In the genomic region with DNA sequence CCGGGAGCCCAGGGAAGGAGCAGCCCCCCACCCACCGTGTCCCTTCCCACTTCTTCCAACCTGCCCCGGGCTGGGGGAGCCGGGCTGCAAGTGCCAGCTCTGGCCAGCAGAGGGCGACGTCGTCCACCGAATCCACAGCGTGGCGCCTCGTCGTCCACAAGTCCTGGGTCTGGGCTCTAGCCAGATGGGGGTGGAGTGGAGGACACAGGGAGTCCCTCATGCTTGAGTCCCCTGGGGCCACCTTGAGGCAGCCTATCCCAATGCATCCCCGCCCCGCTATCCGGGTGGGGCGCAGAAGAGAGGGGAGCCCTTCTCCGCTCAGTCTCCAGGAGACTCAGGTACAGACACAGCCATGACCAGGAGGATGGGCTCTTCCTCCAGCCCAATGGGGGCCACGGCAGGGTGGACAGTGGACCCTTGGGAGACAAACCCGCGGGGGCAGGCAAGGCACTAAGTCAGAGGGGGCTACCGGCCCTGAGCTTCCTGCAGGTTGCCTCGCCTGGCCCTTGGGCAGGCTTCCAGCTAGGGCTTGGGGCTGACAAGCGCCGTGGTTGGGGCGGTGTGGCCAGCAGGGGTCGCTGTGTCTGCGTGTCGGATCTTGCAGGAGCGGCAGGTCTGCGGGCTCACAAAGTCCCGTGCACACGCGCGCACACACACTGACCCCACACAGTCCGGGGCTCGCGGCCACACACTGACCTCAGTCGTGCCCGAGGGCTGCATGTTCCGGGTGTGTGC, we compare ENCODE assay signal across 8 cellular contexts. TPM values are rescaled to one million over a fixed set of nuclear protein-coding genes. Genes with fewer than 3 reads are reported as not detected.
A peak's percentile ranks its signal among the peaks of the same experiment; 100 is the strongest.
DNase-seq lines count a peak whose midpoint lies in the region; ATAC-seq and TF ChIP-seq lines count a peak whose summit lies in the region.

No MANE protein-coding gene starts in this region.

- H3K27me3 ChIP-seq in MG63 (no peaks in the 10 kb centered on the region), SJSA1 (replicated peaks) (peaks cover 19% of the 10 kb centered on the region; the same call in 1 of the 2 replicates)

- intact Hi-C loops in activated naive CD4-positive, alpha-beta T cell treated with anti-CD3 and anti-CD28 coated beads for 36 hours (cut with micrococcal nuclease) = loop anchor here (1.0 to 2.0 kb wide), 6 partner anchors 22 to 200 kb away; a partner anchor contains a TSS

- H3K9me3 ChIP-seq in MG63 (no peaks in the 10 kb centered on the region), SJSA1 (replicated peaks) (no peaks in the 10 kb centered on the region)

- no peaks in the 10 kb centered on the region for H3K4me1 Mint-ChIP-seq in activated naive CD4-positive, alpha-beta T cell treated with anti-CD3 and anti-CD28 coated beads for 36 hours (ENCODE audit: low read depth)

- H3K27ac ChIP-seq in SJSA1 = no peak overlapping the region

- H3K4me3 ChIP-seq in MG63 (peak overlapping the region; percentile 20), SJSA1 (no peak overlapping the region)

- H3K27ac Mint-ChIP-seq in activated naive CD4-positive, alpha-beta T cell treated with anti-CD3 and anti-CD28 coated beads for 36 hours = no peak overlapping the region

- peak overlapping the region; percentile 54 for H3K4me3 Mint-ChIP-seq in activated naive CD4-positive, alpha-beta T cell treated with anti-CD3 and anti-CD28 coated beads for 36 hours

- H3K9me3 Mint-ChIP-seq in activated naive CD4-positive, alpha-beta T cell treated with anti-CD3 and anti-CD28 coated beads for 36 hours = no peaks in the 10 kb centered on the region

- peak; percentile 68 for ATAC-seq in GM21717 (IDR thresholded peaks at IDR 0.05; ENCODE audit: unreplicated experiment)
- ATAC-seq in omental fat pad (ENCODE audit: low FRiP score) = peak; percentile 82

- peaks cover 33% of the 10 kb centered on the region for H3K27me3 Mint-ChIP-seq in activated naive CD4-positive, alpha-beta T cell treated with anti-CD3 and anti-CD28 coated beads for 36 hours (ENCODE audit: low read depth)

- H3K36me3 Mint-ChIP-seq in activated naive CD4-positive, alpha-beta T cell treated with anti-CD3 and anti-CD28 coated beads for 36 hours (ENCODE audit: low read depth) = no peaks in the 10 kb centered on the region

- H3K36me3 ChIP-seq in MG63 (no peaks in the 10 kb centered on the region), SJSA1 (no peaks in the 10 kb centered on the region)

- DNase-seq in D341Med (ENCODE audit: low spot score) (peak; percentile 95), MG63 (peak; percentile 70), SJSA1 (ENCODE audit: low read depth in 1 of 2, low spot score in 2 of 2) (peak; percentile 79 to 83), globus pallidus (ENCODE audit: low spot score) (peak; percentile 91), omental fat pad (ENCODE audit: low spot score) (peak; percentile 90), superior temporal gyrus (ENCODE audit: extremely low spot score) (peak; percentile 95)
- DNase-seq in activated naive CD4-positive, alpha-beta T cell treated with anti-CD3 and anti-CD28 coated beads for 36 hours = peak; percentile 96

- CTCF ChIA-PET in activated naive CD4-positive, alpha-beta T cell treated with anti-CD3 and anti-CD28 coated beads for 36 hours (lab: Charles Lee) = interaction anchor here (0.5 to 6.2 kb wide), 58 partner anchors 9 to 641 kb away, joined by 3 to 76 read pairs (median 4); a partner anchor contains a TSS

- peaks cover 11% of the 10 kb centered on the region for H3K4me1 ChIP-seq in SJSA1 (replicated peaks)

- TF ChIP-seq CTCF in omental fat pad (IDR thresholded peaks at IDR 0.05) = peak in 2 of 3 donors; percentile 39 to 91

RNA-seq across cellular contexts. Expression of a gene that starts 5.5 kb away (rescaled TPM):
- total RNA-seq in MG63 (2014; rRNA removed; shearing (Covaris generic); ENCODE audit: low replicate concordance) = not detected in 2 replicates
- not detected in 2 replicates for total RNA-seq in SJSA1 (2014; rRNA removed; shearing (Covaris generic))
- total RNA-seq in activated naive CD4-positive, alpha-beta T cell treated with anti-CD3 and anti-CD28 coated beads for 36 hours = not detected
- total RNA-seq in omental fat pad = not detected

RNA-seq across cellular contexts. Expression of a gene that starts 5.5 kb away (rescaled TPM):
- total RNA-seq in MG63 (2014; rRNA removed; shearing (Covaris generic); ENCODE audit: low replicate concordance) = not detected in 2 replicates
- not detected in 2 replicates for total RNA-seq in SJSA1 (2014; rRNA removed; shearing (Covaris generic))
- total RNA-seq in activated naive CD4-positive, alpha-beta T cell treated with anti-CD3 and anti-CD28 coated beads for 36 hours = not detected
- total RNA-seq in omental fat pad = under 1 TPM in 1 of 4 donors, not detected in 3; 0.56 TPM

RNA-seq across cellular contexts. Expression of a gene that starts 16.7 kb away (rescaled TPM):
- not detected in 2 replicates for total RNA-seq in MG63 (2014; rRNA removed; shearing (Covaris generic); ENCODE audit: low replicate concordance)
- not detected in 2 replicates for total RNA-seq in SJSA1 (2014; rRNA removed; shearing (Covaris generic))
- total RNA-seq in activated naive CD4-positive, alpha-beta T cell treated with anti-CD3 and anti-CD28 coated beads for 36 hours = not detected
- not detected for total RNA-seq in omental fat pad

RNA-seq across cellular contexts. Expression of a gene that starts 58.1 kb away (rescaled TPM):
- 157 and 166 TPM in 2 replicates for total RNA-seq in MG63 (2014; rRNA removed; shearing (Covaris generic); ENCODE audit: low replicate concordance)
- total RNA-seq in SJSA1 (2014; rRNA removed; shearing (Covaris generic)) = 194 and 212 TPM in 2 replicates
- 100 to 1,000 TPM; 156 to 159 TPM for total RNA-seq in activated naive CD4-positive, alpha-beta T cell treated with anti-CD3 and anti-CD28 coated beads for 36 hours
- 10 to 100 TPM in 2 of 4 donors, 1 to 10 TPM in 2; 5.2 to 15.3 (median 8.5) TPM for total RNA-seq in omental fat pad
